1 cellular context compared by ENCODE assay signal in the genomic region with DNA sequence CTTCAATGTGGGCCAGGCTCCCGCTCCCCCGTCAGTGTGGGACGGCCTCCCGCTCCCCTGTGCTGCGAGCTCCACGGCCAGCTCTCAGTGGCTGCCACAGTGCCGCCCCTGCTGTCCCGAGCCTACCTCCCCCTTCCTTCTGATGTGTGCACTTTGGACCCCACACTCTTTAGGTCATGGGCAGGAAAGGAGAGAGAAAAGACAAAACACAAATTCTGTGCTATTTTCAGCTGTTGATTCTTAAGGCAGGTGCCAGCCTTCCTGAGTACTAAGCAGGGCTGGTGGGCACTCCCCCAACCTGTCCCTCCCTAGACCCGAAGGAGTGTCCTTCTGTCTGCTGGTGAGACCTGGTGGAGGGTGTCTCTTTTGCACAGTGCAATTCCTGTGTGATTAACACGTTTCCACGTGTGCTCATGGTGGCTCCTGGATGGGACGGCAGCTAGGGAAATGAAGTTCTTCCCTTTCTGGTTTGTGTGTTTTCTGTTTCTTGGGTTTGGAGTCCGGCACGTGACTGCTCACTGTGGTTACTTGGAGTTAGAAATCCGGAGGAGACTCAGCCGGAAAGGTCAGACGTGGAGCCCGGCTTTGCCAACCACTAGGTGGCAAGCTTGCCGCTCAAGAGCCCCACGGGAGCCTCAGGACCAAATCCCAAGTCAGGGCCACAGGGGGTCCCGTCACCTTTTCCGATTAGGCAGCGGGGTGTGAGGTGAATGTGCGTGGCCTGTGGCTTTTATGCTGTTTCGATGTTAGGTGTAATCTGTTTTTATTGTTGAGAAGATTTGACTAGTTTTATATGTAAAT.
A peak's percentile ranks its signal among the peaks of the same experiment; 100 is the strongest.
TF ChIP-seq lines count a peak whose summit lies in the region.

No MANE protein-coding gene starts in this region.

TF ChIP-seq in IMR-90, 13 proteins besides CTCF, POLR2A, EP300 and RAD21:
- TF ChIP-seq, protein P1, sequence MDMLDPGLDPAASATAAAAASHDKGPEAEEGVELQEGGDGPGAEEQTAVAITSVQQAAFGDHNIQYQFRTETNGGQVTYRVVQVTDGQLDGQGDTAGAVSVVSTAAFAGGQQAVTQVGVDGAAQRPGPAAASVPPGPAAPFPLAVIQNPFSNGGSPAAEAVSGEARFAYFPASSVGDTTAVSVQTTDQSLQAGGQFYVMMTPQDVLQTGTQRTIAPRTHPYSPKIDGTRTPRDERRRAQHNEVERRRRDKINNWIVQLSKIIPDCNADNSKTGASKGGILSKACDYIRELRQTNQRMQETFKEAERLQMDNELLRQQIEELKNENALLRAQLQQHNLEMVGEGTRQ (IDR thresholded peaks at IDR 0.05; ENCODE audit: low read depth, low read length), result peak; percentile 90
- TF ChIP-seq SMC3 (IDR thresholded peaks at IDR 0.05; ENCODE audit: low read depth, low read length), result peak; percentile 76
- TF ChIP-seq BHLHE40 (IDR thresholded peaks at IDR 0.05; ENCODE audit: low read depth, low read length), result peak; percentile 90
